11 cellular contexts compared by ENCODE assay signal in the genomic region with DNA sequence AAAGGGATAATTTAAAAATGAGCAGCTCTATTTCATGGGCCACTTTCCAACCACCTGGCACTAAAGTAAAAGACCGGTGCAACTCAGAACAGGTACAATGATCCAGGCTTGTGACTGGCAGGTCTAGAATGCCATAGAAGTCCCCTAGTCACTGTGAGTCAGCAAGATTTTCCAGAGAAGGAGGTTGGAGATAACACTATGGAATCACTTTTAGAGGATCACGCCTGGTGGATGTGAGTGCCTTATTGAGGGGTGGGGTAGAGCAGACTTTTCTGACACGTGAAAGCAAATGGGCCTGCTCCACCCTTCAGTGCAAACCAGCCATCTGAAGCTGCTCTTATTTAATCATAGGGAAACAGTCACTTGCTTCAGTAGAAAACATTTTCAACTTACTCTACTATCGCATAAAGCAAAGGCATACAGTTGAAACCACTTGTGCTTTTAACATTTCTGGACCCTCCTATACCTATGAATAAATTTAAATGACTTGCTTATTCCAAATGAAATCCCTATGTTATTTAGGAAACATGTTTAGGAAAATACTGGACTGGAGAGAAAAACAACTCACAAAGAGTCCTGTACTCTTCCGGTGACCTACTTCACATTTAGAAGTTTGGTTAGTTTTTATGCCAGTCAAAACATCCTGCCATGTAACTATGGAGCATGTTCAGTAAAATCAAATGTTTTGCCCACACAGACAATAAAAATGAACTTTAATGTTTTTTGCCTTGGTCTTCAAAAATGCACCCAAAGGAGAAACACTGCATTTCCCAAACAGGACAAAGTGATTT. TPM values are rescaled to one million over a fixed set of nuclear protein-coding genes. Genes with fewer than 3 reads are reported as not detected.
DNase-seq lines count a peak whose midpoint lies in the region; ATAC-seq and TF ChIP-seq lines count a peak whose summit lies in the region.
"Had no signal": no experiment of that assay in that cellular context is flagged by ENCODE, and none has a peak within 500 bp of the region (broad histone marks: within the 10 kb centered on the region; RNA-seq: fewer than 3 reads in every experiment).

No MANE protein-coding gene starts in this region.

- H3K27ac ChIP-seq in lower lobe of right lung: peak overlapping the region; percentile 56

- peak overlapping the region in 1 of 2 donors; percentile 17 for H3K27ac Mint-ChIP-seq in activated naive CD4-positive, alpha-beta T cell treated with anti-CD3 and anti-CD28 coated beads, Interleukin-2, amount 50 U/mL, for 72 hours

- TF ChIP-seq CTCF in lower lobe of right lung (IDR thresholded peaks at IDR 0.05): no peak

- intact Hi-C loops in lower lobe of right lung (cut with DNase I): no loop called here

- ATAC-seq in esophagus mucosa (peak; percentile 68), lower lobe of right lung (peak in 1 of 2 donors; percentile 21), GM18519 (IDR thresholded peaks at IDR 0.05; ENCODE audit: low FRiP score, unreplicated experiment) (no peak)
- no peak for ATAC-seq in activated naive CD4-positive, alpha-beta T cell treated with anti-CD3 and anti-CD28 coated beads, Interleukin-2, amount 50 U/mL, for 72 hours

- H3K9me3 ChIP-seq in lower lobe of right lung: no peaks in the 10 kb centered on the region

- H3K9me3 Mint-ChIP-seq in activated naive CD4-positive, alpha-beta T cell treated with anti-CD3 and anti-CD28 coated beads, Interleukin-2, amount 50 U/mL, for 72 hours: no peaks in the 10 kb centered on the region

- peaks cover 21% of the 10 kb centered on the region for H3K4me1 ChIP-seq in lower lobe of right lung

- no peaks in the 10 kb centered on the region for H3K36me3 ChIP-seq in lower lobe of right lung

- no peaks in the 10 kb centered on the region for H3K27me3 ChIP-seq in lower lobe of right lung (ENCODE audit: low read depth)

- H3K4me3 ChIP-seq in lower lobe of right lung: no peak overlapping the region

- DNase-seq in A172 (ENCODE audit: low spot score): peak; percentile 62
- DNase-seq in NCI-H748 (lab: John Stamatoyannopoulos, UW; ENCODE audit: unreplicated experiment): peak; percentile 17
- DNase-seq in lower lobe of right lung: no peak
- no peak for DNase-seq in foreskin melanocyte
- DNase-seq in NCI-H2196 (lab: John Stamatoyannopoulos, UW; ENCODE audit: unreplicated experiment): no peak
- DNase-seq in activated naive CD4-positive, alpha-beta T cell treated with anti-CD3 and anti-CD28 coated beads, Interleukin-2, amount 50 U/mL, for 72 hours (ENCODE audit: low spot score in 2 of 2): no peak
- DNase-seq: glutamatergic neuron; NCI-H2081 treated with DMSO at 0.1 percent for 48 hours; stimulated activated CD4-positive, alpha-beta T cell treated with anti-CD3 and anti-CD28 coated beads, Interleukin-4, amount 100 ng/mL, for 1 hour had no signal

- H3K36me3 Mint-ChIP-seq in activated naive CD4-positive, alpha-beta T cell treated with anti-CD3 and anti-CD28 coated beads, Interleukin-2, amount 50 U/mL, for 72 hours: peaks cover 0 to 4% of the 10 kb centered on the region in 2 donors

RNA-seq across cellular contexts. Expression of gene AKR1C1, which starts 21.5 kb away (rescaled TPM):
- 28.1 and 68.3 TPM in 2 replicates for total RNA-seq in A172 (2014; rRNA removed; shearing (Covaris generic))
- 54.2 TPM for total RNA-seq in esophagus mucosa
- 54.5 TPM for total RNA-seq in lower lobe of right lung
- total RNA-seq in activated naive CD4-positive, alpha-beta T cell treated with anti-CD3 and anti-CD28 coated beads, Interleukin-2, amount 50 U/mL, for 72 hours: 1 to 10 TPM in 1 of 2 donors, under 1 TPM in 1; 0.93 to 2.0 TPM

Comparison
In these comparisons a context has a peak if more than half of its experiments do, and no peak if none do; other contexts are left out.
1. DNase-seq: peak in A172 (single experiment) and NCI-H748 (single experiment); none in lower lobe of right lung (single experiment), foreskin melanocyte (single experiment), NCI-H2196 (single experiment) and activated naive CD4-positive, alpha-beta T cell treated with anti-CD3 and anti-CD28 coated beads, Interleukin-2, amount 50 U/mL, for 72 hours (0 of 2).